ENCODE assay signal across 8 cellular contexts in genomic region chr9:127578627-127578951, GRCh38. TPM values are rescaled to one million over a fixed set of nuclear protein-coding genes. Genes with fewer than 3 reads are reported as not detected.
DNase-seq lines count a peak whose midpoint lies in the region; ATAC-seq and TF ChIP-seq lines count a peak whose summit lies in the region.

No MANE protein-coding gene starts in this region.

- H3K9me3 ChIP-seq in NT2/D1 (ENCODE audit: insufficient read depth, low read length): no peaks in the 10 kb centered on the region

- H3K27ac Mint-ChIP-seq in dendritic cell treated with granulocyte-macrophage colony-stimulating factor and Interleukin-4, amounts not matched to agents 40 ng/mL and 50 ng/mL, for 4 days: peak overlapping the region; percentile 100
- peak overlapping the region; percentile 90 to 94 for H3K27ac Mint-ChIP-seq in natural killer cell treated with Interleukin-12 subunit alpha and Interleukin-12 subunit beta and Interleukin-15 and Interleukin-18, amount 100 ng/mL, for 72 hours

- peaks cover 81% of the 10 kb centered on the region for H3K4me1 Mint-ChIP-seq in dendritic cell treated with granulocyte-macrophage colony-stimulating factor and Interleukin-4, amounts not matched to agents 40 ng/mL and 50 ng/mL, for 4 days (ENCODE audit: low read depth)
- peaks cover 38 to 40% of the 10 kb centered on the region in 2 donors for H3K4me1 Mint-ChIP-seq in natural killer cell treated with Interleukin-12 subunit alpha and Interleukin-12 subunit beta and Interleukin-15 and Interleukin-18, amount 100 ng/mL, for 72 hours (ENCODE audit: low read depth in 2 of 2)

- POLR2A ChIA-PET in BJ (lab: Charles Lee): interaction anchor here (1.0 to 1.2 kb wide), 2 partner anchors 21 to 53 kb away, joined by 3 to 6 read pairs; no protein-coding TSS in a partner anchor

- no peaks in the 10 kb centered on the region for H3K27me3 Mint-ChIP-seq in dendritic cell treated with granulocyte-macrophage colony-stimulating factor and Interleukin-4, amounts not matched to agents 40 ng/mL and 50 ng/mL, for 4 days
- no peaks in the 10 kb centered on the region for H3K27me3 Mint-ChIP-seq in natural killer cell treated with Interleukin-12 subunit alpha and Interleukin-12 subunit beta and Interleukin-15 and Interleukin-18, amount 100 ng/mL, for 72 hours

- H3K9me3 Mint-ChIP-seq in dendritic cell treated with granulocyte-macrophage colony-stimulating factor and Interleukin-4, amounts not matched to agents 40 ng/mL and 50 ng/mL, for 4 days: no peaks in the 10 kb centered on the region
- H3K9me3 Mint-ChIP-seq in natural killer cell treated with Interleukin-12 subunit alpha and Interleukin-12 subunit beta and Interleukin-15 and Interleukin-18, amount 100 ng/mL, for 72 hours: no peaks in the 10 kb centered on the region

- intact Hi-C loops in dendritic cell treated with granulocyte-macrophage colony-stimulating factor and Interleukin-4, amounts not matched to agents 40 ng/mL and 50 ng/mL, for 4 days (cut with micrococcal nuclease): loop anchor here (10.0 kb wide), 1 partner anchor 336 kb away; the partner anchor contains the start of gene ST6GALNAC4

- ATAC-seq in natural killer cell treated with Interleukin-12 subunit alpha and Interleukin-12 subunit beta and Interleukin-15 and Interleukin-18, amount 100 ng/mL, for 72 hours: peak in 1 of 2 donors; percentile 1
- ATAC-seq in HG03108 (IDR thresholded peaks at IDR 0.05; ENCODE audit: unreplicated experiment) (no peak), GM21528 (IDR thresholded peaks at IDR 0.05; ENCODE audit: low FRiP score, unreplicated experiment) (no peak)

- DNase-seq in BJ (ENCODE audit: low read depth): no peak
- DNase-seq in NT2/D1 (ENCODE audit: low read depth, low spot score): no peak
- no peak for DNase-seq in natural killer cell treated with Interleukin-12 subunit alpha and Interleukin-12 subunit beta and Interleukin-15 and Interleukin-18, amount 100 ng/mL, for 72 hours (ENCODE audit: low spot score)
- no peak for DNase-seq in SK-N-DZ (ENCODE audit: low spot score)
- no peak for DNase-seq in amygdala (lab: John Stamatoyannopoulos, UW)

- peak overlapping the region; percentile 59 for H3K9ac ChIP-seq in NT2/D1 (ENCODE audit: insufficient read length, low read depth)

- H3K4me1 ChIP-seq in NT2/D1 (ENCODE audit: insufficient read depth, insufficient read length): peaks cover 19% of the 10 kb centered on the region

- H3K4me3 ChIP-seq in BJ (ENCODE audit: low read depth, low read length) (peak overlapping the region; percentile 3), NT2/D1 (ENCODE audit: insufficient read length, low read depth) (no peak overlapping the region)

- H3K27me3 ChIP-seq in BJ (ENCODE audit: control insufficient read depth, insufficient read depth, low read length) (no peaks in the 10 kb centered on the region), NT2/D1 (ENCODE audit: insufficient read depth, insufficient read length) (no peaks in the 10 kb centered on the region)

- peak overlapping the region; percentile 99 for H3K4me3 Mint-ChIP-seq in dendritic cell treated with granulocyte-macrophage colony-stimulating factor and Interleukin-4, amounts not matched to agents 40 ng/mL and 50 ng/mL, for 4 days
- H3K4me3 Mint-ChIP-seq in natural killer cell treated with Interleukin-12 subunit alpha and Interleukin-12 subunit beta and Interleukin-15 and Interleukin-18, amount 100 ng/mL, for 72 hours: peak overlapping the region; percentile 89

- TF ChIP-seq CTCF in BJ (IDR thresholded peaks at IDR 0.05; ENCODE audit: insufficient read depth, low read depth, low read length): no peak

- peaks cover 83% of the 10 kb centered on the region for H3K36me3 Mint-ChIP-seq in dendritic cell treated with granulocyte-macrophage colony-stimulating factor and Interleukin-4, amounts not matched to agents 40 ng/mL and 50 ng/mL, for 4 days (ENCODE audit: low read depth)
- no peaks in the 10 kb centered on the region for H3K36me3 Mint-ChIP-seq in natural killer cell treated with Interleukin-12 subunit alpha and Interleukin-12 subunit beta and Interleukin-15 and Interleukin-18, amount 100 ng/mL, for 72 hours

- H3K36me3 ChIP-seq in BJ (ENCODE audit: control insufficient read depth, insufficient read depth, low read length) (no peaks in the 10 kb centered on the region), NT2/D1 (ENCODE audit: insufficient read depth, insufficient read length, low read length) (no peaks in the 10 kb centered on the region)

- CTCF ChIA-PET in BJ (lab: Yijun Ruan, JAX): interaction anchor here (1.0 to 1.5 kb wide), 7 partner anchors 8 to 208 kb away, joined by 3 to 7 read pairs (median 3); no protein-coding TSS in a partner anchor

RNA-seq across cellular contexts. Expression of gene STXBP1, which starts 33.5 kb away (rescaled TPM):
- polyA plus RNA-seq in BJ (2011; rRNA removed): 16.2 and 18.1 TPM in 2 replicates
- polyA minus RNA-seq in BJ (2011; rRNA and poly(A)+ RNA removed): 20.0 and 20.8 TPM in 2 replicates
- 1 to 10 TPM; 4.0 to 8.1 TPM for total RNA-seq in natural killer cell treated with Interleukin-12 subunit alpha and Interleukin-12 subunit beta and Interleukin-15 and Interleukin-18, amount 100 ng/mL, for 72 hours
- 39.9 and 64.1 TPM in 2 replicates for polyA plus RNA-seq in SK-N-DZ (2014; cell fraction: cytosol; rRNA removed)
- polyA plus RNA-seq in SK-N-DZ (2014; cell fraction: nucleus; rRNA removed): 25.0 and 104 TPM in 2 replicates
